1 cellular context compared by ENCODE assay signal in genomic region chr19:31448221-31448657, GRCh38.
TF ChIP-seq lines count a peak whose summit lies in the region.

No MANE protein-coding gene starts in this region.

TF ChIP-seq in HepG2, 621 proteins besides CTCF, POLR2A, EP300 and RAD21 (continued from another document):
- TF ChIP-seq RARA (CRISPR knock-in tag; IDR thresholded peaks at IDR 0.05): peak; percentile 79
- no peak for TF ChIP-seq HDAC1 (CRISPR knock-in tag; IDR thresholded peaks at IDR 0.05)
